In the genomic region with DNA sequence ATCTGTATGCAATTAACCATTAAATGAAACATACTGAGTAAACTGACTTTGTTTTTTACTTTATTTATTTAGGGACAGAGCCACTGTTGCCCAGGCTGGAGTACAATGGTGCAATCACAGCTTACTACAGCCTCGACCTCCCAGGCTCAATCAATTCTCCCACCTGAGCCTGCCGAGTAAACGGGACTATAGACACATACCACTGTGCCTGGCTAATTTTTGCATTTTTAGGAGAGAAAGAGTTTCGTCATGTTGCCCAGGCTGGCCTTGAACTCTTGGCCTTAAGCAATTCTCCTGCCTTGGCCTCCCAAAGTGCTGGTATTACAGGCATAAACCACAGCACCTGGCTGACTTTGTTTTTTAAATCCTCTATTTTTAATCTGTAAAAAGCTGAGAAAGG, we compare ENCODE assay signal across 21 cellular contexts. TPM values are rescaled to one million over a fixed set of nuclear protein-coding genes. Genes with fewer than 3 reads are reported as not detected.
A peak's percentile ranks its signal among the peaks of the same experiment; 100 is the strongest.
DNase-seq lines count a peak whose midpoint lies in the region; ATAC-seq and TF ChIP-seq lines count a peak whose summit lies in the region.
"Had no signal": no experiment of that assay in that cellular context is flagged by ENCODE, and none has a peak within 500 bp of the region (broad histone marks: within the 10 kb centered on the region; RNA-seq: fewer than 3 reads in every experiment).

No MANE protein-coding gene starts in this region.

- POLR2A ChIA-PET in activated CD8-positive, alpha-beta T cell treated with anti-CD3 and anti-CD28 coated beads, Interleukin-2, amount 10 ng/mL, durations not matched to agents 7 days and 5 days (lab: Charles Lee): no interaction called here
- POLR2A ChIA-PET in activated CD8-positive, alpha-beta T cell treated with anti-CD3 and anti-CD28 coated beads for 36 hours (lab: Charles Lee): interaction anchor here (0.8 kb wide), 1 partner anchor 10 kb away, joined by 3 read pairs; no protein-coding TSS in a partner anchor

- TF ChIP-seq CTCF in activated CD8-positive, alpha-beta T cell treated with anti-CD3 and anti-CD28 coated beads for 36 hours (IDR thresholded peaks at IDR 0.05): no peak
- TF ChIP-seq CTCF in ascending aorta (IDR thresholded peaks at IDR 0.05) (no peak), stomach (IDR thresholded peaks at IDR 0.05) (no peak)

- no peak overlapping the region for H3K4me3 Mint-ChIP-seq in activated CD8-positive, alpha-beta T cell treated with anti-CD3 and anti-CD28 coated beads, Interleukin-2, amount 10 ng/mL, durations not matched to agents 7 days and 5 days
- H3K4me3 Mint-ChIP-seq in activated CD8-positive, alpha-beta T cell treated with anti-CD3 and anti-CD28 coated beads for 36 hours: no peak overlapping the region
- H3K4me3 Mint-ChIP-seq: stimulated activated naive B cell treated with anti-CD40 and anti-IgM and Interleukin-4, amounts not matched to agents 10 μg/mL and 1 μg/mL and 100 μg/mL, for 72 hours; T-helper 1 cell treated with Interleukin-12 subunit alpha and Interleukin-12 subunit beta and Interleukin-4 antibody, amounts not matched to agents 30 μg/mL and 1 μg/mL, for 36 hours had no signal

- no peaks in the 10 kb centered on the region for H3K27me3 Mint-ChIP-seq in activated CD8-positive, alpha-beta T cell treated with anti-CD3 and anti-CD28 coated beads, Interleukin-2, amount 10 ng/mL, durations not matched to agents 7 days and 5 days (ENCODE audit: low read depth)
- no peaks in the 10 kb centered on the region for H3K27me3 Mint-ChIP-seq in activated CD8-positive, alpha-beta T cell treated with anti-CD3 and anti-CD28 coated beads for 36 hours
- H3K27me3 Mint-ChIP-seq: stimulated activated naive B cell treated with anti-CD40 and anti-IgM and Interleukin-4, amounts not matched to agents 10 μg/mL and 1 μg/mL and 100 μg/mL, for 72 hours had no signal

- H3K9ac ChIP-seq in muscle layer of colon (ENCODE audit: low read length): peak overlapping the region; percentile 35

- no peaks in the 10 kb centered on the region for H3K4me1 Mint-ChIP-seq in activated CD8-positive, alpha-beta T cell treated with anti-CD3 and anti-CD28 coated beads, Interleukin-2, amount 10 ng/mL, durations not matched to agents 7 days and 5 days (ENCODE audit: low read depth)
- H3K4me1 Mint-ChIP-seq in activated CD8-positive, alpha-beta T cell treated with anti-CD3 and anti-CD28 coated beads for 36 hours (ENCODE audit: low read depth): no peaks in the 10 kb centered on the region

- H3K9me3 Mint-ChIP-seq in activated CD8-positive, alpha-beta T cell treated with anti-CD3 and anti-CD28 coated beads, Interleukin-2, amount 10 ng/mL, durations not matched to agents 7 days and 5 days (ENCODE audit: insufficient read depth): no peaks in the 10 kb centered on the region
- no peaks in the 10 kb centered on the region for H3K9me3 Mint-ChIP-seq in activated CD8-positive, alpha-beta T cell treated with anti-CD3 and anti-CD28 coated beads for 36 hours
- H3K9me3 Mint-ChIP-seq: stimulated activated naive B cell treated with anti-CD40 and anti-IgM and Interleukin-4, amounts not matched to agents 10 μg/mL and 1 μg/mL and 100 μg/mL, for 72 hours; T-helper 1 cell treated with Interleukin-12 subunit alpha and Interleukin-12 subunit beta and Interleukin-4 antibody, amounts not matched to agents 30 μg/mL and 1 μg/mL, for 36 hours had no signal

- WGBS in stomach, 5 donors: 62 to 75% (median 66%) methylated on average over 4 of the region's 4 CpGs

- intact Hi-C loops in activated CD8-positive, alpha-beta T cell treated with anti-CD3 and anti-CD28 coated beads for 36 hours (cut with micrococcal nuclease): no loop called here
- intact Hi-C loops in ascending aorta (cut with DNase I) (no loop called here), stomach (cut with DNase I; ENCODE audit: low total_unique reads) (no loop called here)

- no peak for ATAC-seq in activated CD8-positive, alpha-beta T cell treated with anti-CD3 and anti-CD28 coated beads, Interleukin-2, amount 10 ng/mL, durations not matched to agents 7 days and 5 days
- no peak for ATAC-seq in activated CD8-positive, alpha-beta T cell treated with anti-CD3 and anti-CD28 coated beads for 36 hours
- ATAC-seq in HG03469 (IDR thresholded peaks at IDR 0.05; ENCODE audit: unreplicated experiment): no peak
- ATAC-seq: PC-3; stimulated activated naive B cell treated with anti-CD40 and anti-IgM and Interleukin-4, amounts not matched to agents 10 μg/mL and 1 μg/mL and 100 μg/mL, for 72 hours had no signal

- DNase-seq in activated CD8-positive, alpha-beta T cell treated with anti-CD3 and anti-CD28 coated beads, Interleukin-2, amount 10 ng/mL, durations not matched to agents 7 days and 5 days: peak; percentile 12
- DNase-seq in activated CD8-positive, alpha-beta T cell treated with anti-CD3 and anti-CD28 coated beads for 36 hours: no peak
- DNase-seq in ascending aorta (ENCODE audit: low spot score in 2 of 2) (no peak), stomach (no peak), nucleus accumbens (lab: John Stamatoyannopoulos, UW) (no peak), NCI-H226 (no peak)
- DNase-seq: activated naive CD4-positive, alpha-beta T cell; activated T-cell treated with anti-CD3 and anti-CD28 coated beads for 4 hours; BE2C; Caco-2; lower lobe of right lung; NCI-H187 treated with DMSO at 0.1 percent for 48 hours; NCI-H345; PC-3; SIG-M5; stimulated activated CD4-positive, alpha-beta T cell treated with anti-CD3 and anti-CD28 coated beads, Interleukin-2, amount 100 ng/mL, for 24 hours; stimulated activated naive B cell treated with anti-CD40 and anti-IgM and Interleukin-4, amounts not matched to agents 10 μg/mL and 1 μg/mL and 100 μg/mL, for 72 hours had no signal

- H3K4me3 ChIP-seq in ascending aorta: peak overlapping the region in 1 of 2 donors; percentile 37
- no peak overlapping the region for H3K4me3 ChIP-seq in muscle layer of colon (ENCODE audit: low read depth in 1 of 2, low read length in 2 of 2)
- H3K4me3 ChIP-seq in stomach: no peak overlapping the region
- H3K4me3 ChIP-seq: lower lobe of right lung, upper lobe of left lung had no signal

- TF ChIP-seq POLR2A in stomach (IDR thresholded peaks at IDR 0.05): no peak

- peaks cover 29% of the 10 kb centered on the region for H3K36me3 Mint-ChIP-seq in activated CD8-positive, alpha-beta T cell treated with anti-CD3 and anti-CD28 coated beads, Interleukin-2, amount 10 ng/mL, durations not matched to agents 7 days and 5 days (ENCODE audit: low read depth)
- H3K36me3 Mint-ChIP-seq in activated CD8-positive, alpha-beta T cell treated with anti-CD3 and anti-CD28 coated beads for 36 hours (ENCODE audit: low read depth): peaks cover 12% of the 10 kb centered on the region

- H3K36me3 ChIP-seq in ascending aorta (peaks cover 3 to 7% of the 10 kb centered on the region in 2 donors), muscle layer of colon (ENCODE audit: insufficient read depth, low read length) (peaks cover 11% of the 10 kb centered on the region), stomach (peaks cover 0 to 41% (median 34%) of the 10 kb centered on the region in 4 donors)
- H3K36me3 ChIP-seq: BE2C had no signal

- H3K27ac Mint-ChIP-seq in activated CD8-positive, alpha-beta T cell treated with anti-CD3 and anti-CD28 coated beads, Interleukin-2, amount 10 ng/mL, durations not matched to agents 7 days and 5 days: no peak overlapping the region
- H3K27ac Mint-ChIP-seq in activated CD8-positive, alpha-beta T cell treated with anti-CD3 and anti-CD28 coated beads for 36 hours: no peak overlapping the region
- H3K27ac Mint-ChIP-seq: stimulated activated naive B cell treated with anti-CD40 and anti-IgM and Interleukin-4, amounts not matched to agents 10 μg/mL and 1 μg/mL and 100 μg/mL, for 72 hours; T-helper 1 cell treated with Interleukin-12 subunit alpha and Interleukin-12 subunit beta and Interleukin-4 antibody, amounts not matched to agents 30 μg/mL and 1 μg/mL, for 36 hours had no signal

- H3K9me3 ChIP-seq in ascending aorta (no peaks in the 10 kb centered on the region), muscle layer of colon (ENCODE audit: low read length) (no peaks in the 10 kb centered on the region), stomach (no peaks in the 10 kb centered on the region)
- H3K9me3 ChIP-seq: BE2C, Caco-2, lower lobe of right lung, upper lobe of left lung had no signal

- H3K27ac ChIP-seq in ascending aorta (peak overlapping the region; percentile 66 to 73), muscle layer of colon (ENCODE audit: low read depth, low read length) (peak overlapping the region; percentile 71), stomach (peak overlapping the region in 3 of 5 donors; percentile 52 to 80 (median 67))

- TF ChIP-seq EP300 in stomach (IDR thresholded peaks at IDR 0.05): no peak

- peaks cover 0 to 11% of the 10 kb centered on the region in 2 donors for H3K4me1 ChIP-seq in ascending aorta
- peaks cover 29% of the 10 kb centered on the region for H3K4me1 ChIP-seq in muscle layer of colon (ENCODE audit: insufficient read depth, low read length)
- H3K4me1 ChIP-seq in stomach: peaks cover 0 to 21% (median 7%) of the 10 kb centered on the region in 4 donors
- H3K4me1 ChIP-seq: BE2C, Caco-2 had no signal

- CTCF ChIA-PET in activated CD8-positive, alpha-beta T cell treated with anti-CD3 and anti-CD28 coated beads, Interleukin-2, amount 10 ng/mL, durations not matched to agents 7 days and 5 days (lab: Charles Lee): no interaction called here
- CTCF ChIA-PET in activated CD8-positive, alpha-beta T cell treated with anti-CD3 and anti-CD28 coated beads for 36 hours (lab: Charles Lee): no interaction called here

- H3K27me3 ChIP-seq in ascending aorta: no peaks in the 10 kb centered on the region
- H3K27me3 ChIP-seq in muscle layer of colon (ENCODE audit: control insufficient read depth in 1 of 2, insufficient read depth in 2 of 2, low read length in 2 of 2): no peaks in the 10 kb centered on the region
- no peaks in the 10 kb centered on the region for H3K27me3 ChIP-seq in stomach
- H3K27me3 ChIP-seq: BE2C, upper lobe of left lung had no signal

RNA-seq across cellular contexts. Expression of gene ANKFY1, which starts 42.6 kb away (rescaled TPM):
- total RNA-seq in activated CD8-positive, alpha-beta T cell treated with anti-CD3 and anti-CD28 coated beads, Interleukin-2, amount 10 ng/mL, durations not matched to agents 7 days and 5 days: 10 to 100 TPM; 78.9 to 81.9 TPM
- total RNA-seq in activated CD8-positive, alpha-beta T cell treated with anti-CD3 and anti-CD28 coated beads for 36 hours: 10 to 100 TPM; 46.3 to 46.8 TPM
- total RNA-seq in ascending aorta (16.2 TPM), stomach (10 to 100 TPM; 38.2 to 61.0 (median 45.1) TPM)
- polyA plus RNA-seq in stomach: 1 to 10 TPM; 6.4 to 8.6 (median 7.8) TPM
